In genomic region chr2:96153291-96153713, GRCh38 we compare ENCODE assay signal across 1 cellular context.
TF ChIP-seq lines count a peak whose summit lies in the region.

No MANE protein-coding gene starts in this region.

TF ChIP-seq in WTC11, 78 proteins besides CTCF, POLR2A, EP300 and RAD21 (continued from another document):
- TF ChIP-seq ARID4B (CRISPR knock-in tag; IDR thresholded peaks at IDR 0.05; ENCODE audit: borderline replicate concordance) (no peak), ZNF138 (CRISPR knock-in tag; conservative IDR thresholded peaks at IDR 0.05) (no peak), NFE2L1 (CRISPR knock-in tag; IDR thresholded peaks at IDR 0.05) (no peak), IRF2 (CRISPR knock-in tag; IDR thresholded peaks at IDR 0.05; ENCODE audit: borderline replicate concordance, low read depth) (no peak), PRDM15 (CRISPR knock-in tag; IDR thresholded peaks at IDR 0.05) (no peak), MLX (CRISPR knock-in tag; IDR thresholded peaks at IDR 0.05) (no peak), NR1H2 (CRISPR knock-in tag; IDR thresholded peaks at IDR 0.05) (no peak), ETV6 (CRISPR knock-in tag; IDR thresholded peaks at IDR 0.05) (no peak)
